ENCODE assay signal across 19 cellular contexts in the genomic region with DNA sequence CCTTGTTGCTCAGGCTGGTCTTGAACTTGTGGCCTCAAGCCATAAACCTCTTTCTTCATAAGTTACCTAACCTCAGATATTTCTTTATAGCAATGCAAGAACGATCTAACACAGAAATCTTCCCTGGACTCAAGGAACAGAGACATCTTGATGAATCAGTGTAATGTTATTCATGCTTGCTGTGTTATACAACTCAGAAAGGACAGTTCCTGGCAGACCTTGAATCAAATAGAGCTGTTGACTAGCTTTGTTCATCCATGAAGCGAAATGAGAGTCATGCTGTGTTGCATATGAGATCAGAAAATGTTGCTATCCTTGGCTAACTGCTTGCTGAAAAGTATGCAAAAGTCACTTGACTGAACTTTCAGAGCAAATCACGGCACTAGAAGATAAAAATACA.
DNase-seq lines count a peak whose midpoint lies in the region; FAIRE-seq and TF ChIP-seq lines count a peak whose summit lies in the region.
"Had no signal": no experiment of that assay in that cellular context is flagged by ENCODE, and none has a peak within 500 bp of the region (broad histone marks: within the 10 kb centered on the region; RNA-seq: fewer than 3 reads in every experiment).

No MANE protein-coding gene starts in this region.

- no peak for TF ChIP-seq CTCF in AG04449 (IDR thresholded peaks at IDR 0.05; ENCODE audit: insufficient read depth, low read length, missing control alignments)
- TF ChIP-seq CTCF in choroid plexus epithelial cell (conservative IDR thresholded peaks at IDR 0.05; ENCODE audit: low read depth, low read length), result no peak
- TF ChIP-seq CTCF in mesothelial cell of epicardium (IDR thresholded peaks at IDR 0.05; ENCODE audit: unreplicated experiment), result no peak

- H3K27me3 Mint-ChIP-seq in mesothelial cell of epicardium (ENCODE audit: low read depth), result no peaks in the 10 kb centered on the region
- H3K27me3 Mint-ChIP-seq: activated CD8-positive, alpha-beta T cell treated with anti-CD3 and anti-CD28 coated beads for 36 hours; brain had no signal

- POLR2A ChIA-PET in AG04449 (lab: Yijun Ruan, JAX), result interaction anchor here (0.7 to 1.0 kb wide), 2 partner anchors 11 to 394 kb away, joined by 3 read pairs; no protein-coding TSS in a partner anchor

- H3K4me3 ChIP-seq in AG04449 (ENCODE audit: low read depth, low read length) (no peak overlapping the region), choroid plexus epithelial cell (ENCODE audit: low read depth, low read length) (no peak overlapping the region)
- H3K4me3 ChIP-seq: lower lobe of right lung, SJSA1, skin epidermis had no signal

- no peak overlapping the region for H3K4me3 Mint-ChIP-seq in mesothelial cell of epicardium
- H3K4me3 Mint-ChIP-seq: activated CD8-positive, alpha-beta T cell treated with anti-CD3 and anti-CD28 coated beads for 36 hours; brain had no signal

- no peaks in the 10 kb centered on the region for H3K9me3 Mint-ChIP-seq in mesothelial cell of epicardium
- H3K9me3 Mint-ChIP-seq: activated CD8-positive, alpha-beta T cell treated with anti-CD3 and anti-CD28 coated beads for 36 hours; activated T-helper 2 cell treated with anti-CD3 and anti-CD28 coated beads, Interferon-gamma antibody, Interleukin-2, Interleukin-4, amounts not matched to agents 10 μg/mL and 5 μg/mL and 100 μg/mL, durations not matched to agents 14 hours and 24 hours and 36 hours; brain had no signal

- FAIRE-seq in GM19239 (lab: Jason Lieb, UNC), result no peak
- FAIRE-seq: TTC549 had no signal

- CTCF ChIA-PET in AG04449 (lab: Yijun Ruan, JAX), result interaction anchor here (1.4 kb wide), 1 partner anchor 346 kb away, joined by 4 read pairs; no protein-coding TSS in a partner anchor

- no peaks in the 10 kb centered on the region for H3K4me1 Mint-ChIP-seq in mesothelial cell of epicardium

- H3K36me3 Mint-ChIP-seq in mesothelial cell of epicardium, result no peaks in the 10 kb centered on the region
- H3K36me3 Mint-ChIP-seq: brain had no signal

- H3K27ac Mint-ChIP-seq in mesothelial cell of epicardium, result no peak overlapping the region
- H3K27ac Mint-ChIP-seq: activated CD8-positive, alpha-beta T cell treated with anti-CD3 and anti-CD28 coated beads for 36 hours; activated T-helper 2 cell treated with anti-CD3 and anti-CD28 coated beads, Interferon-gamma antibody, Interleukin-2, Interleukin-4, amounts not matched to agents 10 μg/mL and 5 μg/mL and 100 μg/mL, durations not matched to agents 14 hours and 24 hours and 36 hours had no signal

- peak; percentile 41 for DNase-seq in AG04449 (ENCODE audit: low read depth, low spot score)
- DNase-seq in HT1080 (ENCODE audit: low read depth), result peak; percentile 25
- DNase-seq in choroid plexus epithelial cell (ENCODE audit: low read depth), result peak; percentile 98
- DNase-seq in kidney tubule cell (ENCODE audit: low spot score), result peak; percentile 84
- DNase-seq in mesothelial cell of epicardium (ENCODE audit: low spot score in 2 of 2, unreplicated experiment in 2 of 2), result no peak
- DNase-seq in NCI-H82 (lab: John Stamatoyannopoulos, UW), result no peak
- no peak for DNase-seq in GM19239 (ENCODE audit: insufficient read length, low spot score)
- DNase-seq in activated CD8-positive, alpha-beta memory T cell treated with anti-CD3 and anti-CD28 coated beads, Interleukin-2, amount 50 U/mL, for 4 hours, result no peak
- DNase-seq: activated CD8-positive, alpha-beta T cell treated with anti-CD3 and anti-CD28 coated beads for 36 hours; AML-193; DMS153; hypothalamus; lower lobe of right lung; NCI-H1092 had no signal

Comparison
In these comparisons a context has a peak if more than half of its experiments do, and no peak if none do; other contexts are left out.
1. DNase-seq: peak in AG04449 (single experiment), HT1080 (single experiment), choroid plexus epithelial cell (single experiment) and kidney tubule cell (single experiment); none in mesothelial cell of epicardium (0 of 2), NCI-H82 (single experiment), GM19239 (single experiment) and activated CD8-positive, alpha-beta memory T cell treated with anti-CD3 and anti-CD28 coated beads, Interleukin-2, amount 50 U/mL, for 4 hours (single experiment).